ENCODE assay signal across 24 cellular contexts in the genomic region with DNA sequence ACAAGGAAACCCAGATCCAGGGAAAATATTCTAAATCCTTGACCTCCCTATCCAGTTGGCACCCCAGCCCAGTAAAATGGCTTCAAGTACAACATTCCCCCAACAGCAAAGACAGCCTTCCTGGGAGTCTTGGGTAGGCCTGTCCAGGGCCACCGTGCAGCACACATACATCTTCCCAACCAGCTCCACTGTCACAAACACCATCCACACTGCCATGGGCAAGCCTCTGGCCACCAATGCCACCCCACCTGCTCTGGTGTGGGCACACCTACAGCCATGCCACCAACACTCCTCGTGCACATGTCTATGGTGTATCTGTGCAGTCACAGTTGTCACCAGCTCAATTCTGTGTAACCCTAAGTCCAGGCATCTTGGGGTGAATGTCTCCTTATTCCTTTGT.
DNase-seq lines count a peak whose midpoint lies in the region; ATAC-seq, FAIRE-seq and TF ChIP-seq lines count a peak whose summit lies in the region.
"Had no signal": no experiment of that assay in that cellular context is flagged by ENCODE, and none has a peak within 500 bp of the region (broad histone marks: within the 10 kb centered on the region; RNA-seq: fewer than 3 reads in every experiment).

No MANE protein-coding gene starts in this region.

- H4K20me1 ChIP-seq in GM12878 (ENCODE audit: control insufficient read depth, insufficient read depth) = no peaks in the 10 kb centered on the region

- H3K4me3 ChIP-seq in A673 (ENCODE audit: low read depth, low read length, poor library complexity, severe bottlenecking) (no peak overlapping the region), GM12878 (no peak overlapping the region), esophagus muscularis mucosa (no peak overlapping the region), adrenal gland (no peak overlapping the region)
- H3K4me3 ChIP-seq: GM23248 had no signal

- H3K9ac ChIP-seq in GM12878 (ENCODE audit: control insufficient read depth, insufficient read depth, low read length) = no peak overlapping the region
- H3K9ac ChIP-seq: GM23248 had no signal

- intact Hi-C loops in A673 (cut with micrococcal nuclease; ENCODE audit: unreplicated experiment) = no loop called here
- intact Hi-C loops in GM12878 (cut with micrococcal nuclease; ENCODE audit: unreplicated experiment) = no loop called here
- intact Hi-C loops in esophagus muscularis mucosa (cut with DNase I) = no loop called here
- intact Hi-C loops in adrenal gland (cut with DNase I) = no loop called here

- CTCF ChIA-PET in A673 (lab: Charles Lee) = no interaction called here
- CTCF ChIA-PET in GM12878 (lab: Yijun Ruan, JAX) = interaction anchor here (0.6 to 9.8 kb wide), 3 partner anchors 21 to 174 kb away, joined by 3 to 411 read pairs (median 9); no protein-coding TSS in a partner anchor

- H3K9me3 ChIP-seq in A673 (ENCODE audit: low read depth, low read length, poor library complexity, severe bottlenecking) (no peaks in the 10 kb centered on the region), GM12878 (replicated peaks; ENCODE audit: control insufficient read depth, insufficient read depth, low read length) (no peaks in the 10 kb centered on the region), esophagus muscularis mucosa (no peaks in the 10 kb centered on the region), adrenal gland (replicated peaks in 1 of 3) (no peaks in the 10 kb centered on the region)

- peaks cover 1 to 4% of the 10 kb centered on the region in 2 donors for H3K36me3 Mint-ChIP-seq in stimulated activated naive B cell treated with anti-CD40 and anti-IgM and Interleukin-4, amounts not matched to agents 10 μg/mL and 1 μg/mL and 100 μg/mL, for 72 hours
- H3K36me3 Mint-ChIP-seq: CD4-positive, alpha-beta memory T cell had no signal

- H3K27ac ChIP-seq in A673 (ENCODE audit: low read depth, low read length, poor library complexity, severe bottlenecking) = peak overlapping the region; percentile 10
- H3K27ac ChIP-seq in GM12878 (ENCODE audit: control insufficient read depth, insufficient read depth) = no peak overlapping the region
- no peak overlapping the region for H3K27ac ChIP-seq in esophagus muscularis mucosa (replicated peaks in 1 of 4)
- H3K27ac ChIP-seq in adrenal gland = no peak overlapping the region
- H3K27ac ChIP-seq: 22Rv1, GM23248 had no signal

- no peaks in the 10 kb centered on the region for H3K27me3 ChIP-seq in A673 (replicated peaks; ENCODE audit: insufficient read depth, low read depth, low read length, poor library complexity)
- H3K27me3 ChIP-seq in GM12878 (replicated peaks in 1 of 2; ENCODE audit: control insufficient read depth in 2 of 2, insufficient read depth in 2 of 2, low read length in 1 of 2) = no peaks in the 10 kb centered on the region
- H3K27me3 ChIP-seq in esophagus muscularis mucosa = peaks cover 0 to 7% (median 0%) of the 10 kb centered on the region in 4 donors
- no peaks in the 10 kb centered on the region for H3K27me3 ChIP-seq in adrenal gland

- TF ChIP-seq CTCF in A673 (conservative IDR thresholded peaks at IDR 0.05; ENCODE audit: low read depth, low read length) (no peak), GM12878 (IDR thresholded peaks at IDR 0.05 in 2 of 3, conservative IDR thresholded peaks at IDR 0.05 in 1 of 3; ENCODE audit: control insufficient read depth in 2 of 3, extremely low read depth in 1 of 3, insufficient read depth in 1 of 3, low read depth in 3 of 3, low read length in 3 of 3) (no peak), esophagus muscularis mucosa (IDR thresholded peaks at IDR 0.05) (no peak), adrenal gland (IDR thresholded peaks at IDR 0.05) (no peak)

- RAD21 ChIA-PET in GM12878 (lab: Charles Lee; ENCODE audit: unreplicated experiment) = interaction anchor here (0.6 to 3.0 kb wide), 5 partner anchors 63 to 370 kb away, joined by 3 to 13 read pairs (median 3); no protein-coding TSS in a partner anchor

- H2AFZ ChIP-seq in GM12878 (ENCODE audit: control insufficient read depth, low read depth, low read length) = no peak overlapping the region
- H2AFZ ChIP-seq: GM23248 had no signal

- peaks cover 0 to 1% of the 10 kb centered on the region in 2 donors for H3K9me3 Mint-ChIP-seq in stimulated activated naive B cell treated with anti-CD40 and anti-IgM and Interleukin-4, amounts not matched to agents 10 μg/mL and 1 μg/mL and 100 μg/mL, for 72 hours
- H3K9me3 Mint-ChIP-seq: CD4-positive, alpha-beta memory T cell had no signal

- BruUV-seq in A673 (replicated peaks; lab: Mats Ljungman, UMichigan) = no TSS peak
- BruUV-seq in GM12878 (replicated peaks; lab: Mats Ljungman, UMichigan) = no TSS peak

- POLR2A ChIA-PET in A673 (lab: Charles Lee; ENCODE audit: low non-redundant PET) (no interaction called here), GM12878 (lab: Charles Lee) (no interaction called here)

- TF ChIP-seq POLR2A in GM12878 (IDR thresholded peaks at IDR 0.05; ENCODE audit: low read depth, low read length) (no peak), esophagus muscularis mucosa (IDR thresholded peaks at IDR 0.05; ENCODE audit: low read depth) (no peak), adrenal gland (IDR thresholded peaks at IDR 0.05) (no peak)

- H3K4me1 ChIP-seq in A673 (ENCODE audit: insufficient read depth, low read length, poor library complexity, severe bottlenecking) = peaks cover 36% of the 10 kb centered on the region
- H3K4me1 ChIP-seq in GM12878 (ENCODE audit: control insufficient read depth, insufficient read depth, low read length) = peaks cover 20% of the 10 kb centered on the region
- H3K4me1 ChIP-seq in esophagus muscularis mucosa = peaks cover 0 to 7% (median 0%) of the 10 kb centered on the region in 4 donors
- no peaks in the 10 kb centered on the region for H3K4me1 ChIP-seq in adrenal gland (replicated peaks in 1 of 2)

- peaks cover 41 to 59% of the 10 kb centered on the region in 2 donors for H3K4me1 Mint-ChIP-seq in stimulated activated naive B cell treated with anti-CD40 and anti-IgM and Interleukin-4, amounts not matched to agents 10 μg/mL and 1 μg/mL and 100 μg/mL, for 72 hours
- H3K4me1 Mint-ChIP-seq: CD4-positive, alpha-beta memory T cell had no signal

- no peak overlapping the region for H3K4me3 Mint-ChIP-seq in stimulated activated naive B cell treated with anti-CD40 and anti-IgM and Interleukin-4, amounts not matched to agents 10 μg/mL and 1 μg/mL and 100 μg/mL, for 72 hours
- H3K4me3 Mint-ChIP-seq: CD4-positive, alpha-beta memory T cell had no signal

- peak overlapping the region; percentile 34 for H3K27ac Mint-ChIP-seq in stimulated activated naive B cell treated with anti-CD40 and anti-IgM and Interleukin-4, amounts not matched to agents 10 μg/mL and 1 μg/mL and 100 μg/mL, for 72 hours
- H3K27ac Mint-ChIP-seq: CD4-positive, alpha-beta memory T cell had no signal

- no peak overlapping the region for H3K4me2 ChIP-seq in GM12878 (ENCODE audit: control insufficient read depth, insufficient read depth)

- no peak for TF ChIP-seq RAD21 in GM12878 (IDR thresholded peaks at IDR 0.05; ENCODE audit: insufficient read depth, low read depth, low read length)

- SMC1A ChIA-PET in GM12878 (lab: Charles Lee; ENCODE audit: uncharacterized antibody, unreplicated experiment) = interaction anchor here (0.7 to 22.6 kb wide), 5 partner anchors 20 to 175 kb away, joined by 3 to 912 read pairs (median 3); no protein-coding TSS in a partner anchor

- H3K79me2 ChIP-seq in GM12878 (ENCODE audit: control insufficient read depth, insufficient read depth, low read length) = no peaks in the 10 kb centered on the region

- 56% methylated on average over 2 of the region's 2 CpGs for WGBS in GM12878 (ENCODE audit: insufficient coverage, insufficient replicate concordance, low lambda C conversion rate, missing lambda C conversion rate)
- 69% methylated on average over 2 of the region's 2 CpGs for WGBS in esophagus muscularis mucosa
- 80 to 96% (median 94%) methylated on average over 1 to 2 of the region's 2 CpGs for WGBS in adrenal gland, 4 donors

- no peak for FAIRE-seq in GM12878 (lab: Jason Lieb, UNC)
- FAIRE-seq in GM19239 (lab: Jason Lieb, UNC) = no peak
- FAIRE-seq: A204.1, GM12892, H1 had no signal

- in situ Hi-C loops in GM12878 (cut with MboI) = no loop called here

- H3K36me3 ChIP-seq in A673 (ENCODE audit: insufficient read depth, low read length, poor library complexity, severe bottlenecking) = no peaks in the 10 kb centered on the region
- H3K36me3 ChIP-seq in GM12878 (ENCODE audit: control insufficient read depth in 2 of 2, insufficient read depth in 2 of 2, low read length in 1 of 2) = no peaks in the 10 kb centered on the region
- H3K36me3 ChIP-seq in esophagus muscularis mucosa = no peaks in the 10 kb centered on the region
- H3K36me3 ChIP-seq in adrenal gland (replicated peaks in 1 of 2) = no peaks in the 10 kb centered on the region

- ATAC-seq in GM12878 = no peak
- ATAC-seq in stimulated activated naive B cell treated with anti-CD40 and anti-IgM and Interleukin-4, amounts not matched to agents 10 μg/mL and 1 μg/mL and 100 μg/mL, for 72 hours (replicated peaks) = no peak

- DNase-seq in A673 (ENCODE audit: low spot score) (no peak), GM12878 (ENCODE audit: low read depth, low spot score) (no peak), esophagus muscularis mucosa (ENCODE audit: extremely low spot score) (peak; percentile 62), adrenal gland (no peak), hepatic stellate cell (ENCODE audit: low spot score) (no peak), GM19239 (ENCODE audit: insufficient read length, low spot score) (no peak)
- no peak for DNase-seq in stimulated activated naive B cell treated with anti-CD40 and anti-IgM and Interleukin-4, amounts not matched to agents 10 μg/mL and 1 μg/mL and 100 μg/mL, for 72 hours
- DNase-seq in stimulated activated CD4-positive, alpha-beta T cell treated with anti-CD3 and anti-CD28 coated beads, Interleukin-1b, Interleukin-23, amount 100 ng/mL, for 48 hours = no peak
- DNase-seq: ACHN; AML-193; C1 segment of cervical spinal cord; Calu3; CD4-positive, alpha-beta memory T cell; COR-L47; DMS53; DMS79 treated with DMSO at 0.1 percent for 48 hours; GF-D8; GM23248; H7; HCEC 1CT had no signal

- no peak for TF ChIP-seq EP300 in GM12878 (IDR thresholded peaks at IDR 0.05; ENCODE audit: borderline replicate concordance in 1 of 2, control insufficient read depth in 1 of 2, low read depth in 2 of 2, low read length in 2 of 2)
- TF ChIP-seq EP300 in esophagus muscularis mucosa (IDR thresholded peaks at IDR 0.05) = no peak

- H3K27me3 Mint-ChIP-seq in stimulated activated naive B cell treated with anti-CD40 and anti-IgM and Interleukin-4, amounts not matched to agents 10 μg/mL and 1 μg/mL and 100 μg/mL, for 72 hours = peaks cover 0 to 7% of the 10 kb centered on the region in 2 donors
- H3K27me3 Mint-ChIP-seq: CD4-positive, alpha-beta memory T cell had no signal

TF ChIP-seq in GM12878, 131 proteins besides CTCF, POLR2A, EP300 and RAD21:
- TF ChIP-seq YBX1 (IDR thresholded peaks at IDR 0.05) (no peak), CREM (IDR thresholded peaks at IDR 0.05; ENCODE audit: low read depth) (no peak), FOXK2 (IDR thresholded peaks at IDR 0.05) (peak; percentile 7; the same call in 1 of the 2 replicates)
